ENCODE assay signal across 32 cellular contexts in the genomic region with DNA sequence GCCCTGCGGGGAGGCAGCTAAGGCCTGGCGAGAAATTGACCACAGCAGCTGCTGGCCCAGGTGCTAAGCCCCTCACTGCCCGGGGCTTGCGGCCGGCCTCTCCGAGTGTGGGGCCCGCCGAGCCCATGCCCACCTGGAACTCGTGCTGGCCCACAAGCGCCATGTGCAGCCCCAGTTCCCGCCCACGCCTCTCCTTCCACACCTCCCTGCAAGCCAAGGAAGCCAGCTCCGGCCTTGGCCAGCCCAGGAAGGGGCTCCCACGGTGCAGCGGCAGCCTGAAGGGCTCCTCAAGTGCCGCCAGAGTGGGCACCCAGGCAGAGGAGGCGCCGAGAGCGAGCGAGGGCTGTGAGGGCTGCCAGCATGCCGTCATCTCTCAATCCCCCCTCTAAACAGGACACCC.
"Had no signal": no experiment of that assay in that cellular context is flagged by ENCODE, and none has a peak within 500 bp of the region (broad histone marks: within the 10 kb centered on the region; RNA-seq: fewer than 3 reads in every experiment).

No MANE protein-coding gene starts in this region.

- H3K27me3 ChIP-seq: MG63 had no signal

- H3K9me3 ChIP-seq: MG63 had no signal

- H3K36me3 ChIP-seq: MG63 had no signal

- H3K9ac ChIP-seq: KMS-11 had no signal

- DNase-seq: Karpas-422, MG63, MM.1S, NCI-H1048, NCI-H1092, NCI-H1092 treated with DMSO at 0.1 percent for 48 hours, NCI-H1105, NCI-H1105 treated with DMSO at 0.1 percent for 48 hours, NCI-H1417, NCI-H1417 treated with DMSO at 0.1 percent for 48 hours, NCI-H1436, NCI-H1436 treated with DMSO at 0.1 percent for 48 hours, NCI-H146, NCI-H1694, NCI-H1694 treated with DMSO at 0.1 percent for 48 hours, NCI-H187, NCI-H187 treated with DMSO at 0.1 percent for 48 hours, NCI-H1930, NCI-H2029, NCI-H2029 treated with DMSO at 0.1 percent for 48 hours, NCI-H2081, NCI-H2081 treated with DMSO at 0.1 percent for 48 hours, NCI-H2107, NCI-H2171, NCI-H2171 treated with DMSO at 0.1 percent for 48 hours, NCI-H2227 treated with DMSO at 0.1 percent for 48 hours, NCI-H226, NCI-H345, NCI-H446, NCI-H446 treated with DMSO at 0.1 percent for 48 hours, NCI-H510A had no signal

- H3K4me2 ChIP-seq: KMS-11 had no signal

- H3K27ac ChIP-seq: KMS-11 had no signal

- H3K4me3 ChIP-seq: MG63 had no signal
